In genomic region chr7:87416682-87417587, GRCh38 we compare ENCODE assay signal across 8 cellular contexts. TPM values are rescaled to one million over a fixed set of nuclear protein-coding genes. Genes with fewer than 3 reads are reported as not detected.
DNase-seq lines count a peak whose midpoint lies in the region; ATAC-seq and TF ChIP-seq lines count a peak whose summit lies in the region.

No MANE protein-coding gene starts in this region.

- CTCF ChIA-PET in activated CD8-positive, alpha-beta T cell treated with anti-CD3 and anti-CD28 coated beads for 36 hours (lab: Charles Lee): interaction anchor here (0.6 to 8.6 kb wide), 35 partner anchors 9 to 695 kb away, joined by 3 to 97 read pairs (median 6); partner anchors contain the start of gene CROT

- no peaks in the 10 kb centered on the region for H3K36me3 Mint-ChIP-seq in activated CD8-positive, alpha-beta T cell treated with anti-CD3 and anti-CD28 coated beads for 36 hours (ENCODE audit: low read depth)
- H3K36me3 Mint-ChIP-seq in effector memory CD8-positive, alpha-beta T cell (ENCODE audit: insufficient read depth): no peaks in the 10 kb centered on the region
- H3K36me3 Mint-ChIP-seq in stimulated activated memory B cell treated with anti-CD40 and anti-IgM and Interleukin-4, amounts not matched to agents 10 μg/mL and 1 μg/mL and 100 μg/mL, for 72 hours: no peaks in the 10 kb centered on the region

- H3K4me1 Mint-ChIP-seq in activated CD8-positive, alpha-beta T cell treated with anti-CD3 and anti-CD28 coated beads for 36 hours (ENCODE audit: low read depth): no peaks in the 10 kb centered on the region
- H3K4me1 Mint-ChIP-seq in effector memory CD8-positive, alpha-beta T cell (ENCODE audit: low read depth in 2 of 2): no peaks in the 10 kb centered on the region
- peaks cover 6% of the 10 kb centered on the region for H3K4me1 Mint-ChIP-seq in stimulated activated memory B cell treated with anti-CD40 and anti-IgM and Interleukin-4, amounts not matched to agents 10 μg/mL and 1 μg/mL and 100 μg/mL, for 72 hours

- POLR2A ChIA-PET in activated CD8-positive, alpha-beta T cell treated with anti-CD3 and anti-CD28 coated beads for 36 hours (lab: Charles Lee): no interaction called here

- no peak overlapping the region for H3K27ac Mint-ChIP-seq in activated CD8-positive, alpha-beta T cell treated with anti-CD3 and anti-CD28 coated beads for 36 hours
- H3K27ac Mint-ChIP-seq in effector memory CD8-positive, alpha-beta T cell: no peak overlapping the region
- no peak overlapping the region for H3K27ac Mint-ChIP-seq in stimulated activated memory B cell treated with anti-CD40 and anti-IgM and Interleukin-4, amounts not matched to agents 10 μg/mL and 1 μg/mL and 100 μg/mL, for 72 hours

- ATAC-seq in GM19035 (IDR thresholded peaks at IDR 0.05; ENCODE audit: unreplicated experiment) (peak; percentile 91), HG03520 (IDR thresholded peaks at IDR 0.05; ENCODE audit: unreplicated experiment) (peak; percentile 81)
- peak; percentile 66 for ATAC-seq in activated CD8-positive, alpha-beta T cell treated with anti-CD3 and anti-CD28 coated beads for 36 hours
- ATAC-seq in effector memory CD8-positive, alpha-beta T cell (replicated peaks): peak; percentile 85
- peak; percentile 51 for ATAC-seq in stimulated activated memory B cell treated with anti-CD40 and anti-IgM and Interleukin-4, amounts not matched to agents 10 μg/mL and 1 μg/mL and 100 μg/mL, for 72 hours

- H3K4me3 Mint-ChIP-seq in activated CD8-positive, alpha-beta T cell treated with anti-CD3 and anti-CD28 coated beads for 36 hours: no peak overlapping the region
- no peak overlapping the region for H3K4me3 Mint-ChIP-seq in effector memory CD8-positive, alpha-beta T cell
- H3K4me3 Mint-ChIP-seq in stimulated activated memory B cell treated with anti-CD40 and anti-IgM and Interleukin-4, amounts not matched to agents 10 μg/mL and 1 μg/mL and 100 μg/mL, for 72 hours: no peak overlapping the region

- peak; percentile 73 for TF ChIP-seq CTCF in activated CD8-positive, alpha-beta T cell treated with anti-CD3 and anti-CD28 coated beads for 36 hours (IDR thresholded peaks at IDR 0.05)

- H3K27me3 Mint-ChIP-seq in activated CD8-positive, alpha-beta T cell treated with anti-CD3 and anti-CD28 coated beads for 36 hours: peaks cover 1% of the 10 kb centered on the region
- H3K27me3 Mint-ChIP-seq in effector memory CD8-positive, alpha-beta T cell: peaks cover 7 to 8% of the 10 kb centered on the region in 2 donors
- H3K27me3 Mint-ChIP-seq in stimulated activated memory B cell treated with anti-CD40 and anti-IgM and Interleukin-4, amounts not matched to agents 10 μg/mL and 1 μg/mL and 100 μg/mL, for 72 hours: no peaks in the 10 kb centered on the region

- intact Hi-C loops in activated CD8-positive, alpha-beta T cell treated with anti-CD3 and anti-CD28 coated beads for 36 hours (cut with micrococcal nuclease): loop anchor here (1.0 to 10.0 kb wide), 2 partner anchors 105 to 482 kb away; no protein-coding TSS in a partner anchor

- DNase-seq in Ammon's horn (ENCODE audit: low spot score) (peak; percentile 85), NCI-H82 treated with DMSO at 0.1 percent for 48 hours (lab: John Stamatoyannopoulos, UW; ENCODE audit: unreplicated experiment) (peak; percentile 52), middle frontal gyrus (ENCODE audit: extremely low spot score, low spot score) (peak; percentile 76)
- DNase-seq in activated CD8-positive, alpha-beta T cell treated with anti-CD3 and anti-CD28 coated beads for 36 hours: peak; percentile 85
- DNase-seq in effector memory CD8-positive, alpha-beta T cell: peak; percentile 72 to 77 (median 76)

- H3K9me3 Mint-ChIP-seq in activated CD8-positive, alpha-beta T cell treated with anti-CD3 and anti-CD28 coated beads for 36 hours: no peaks in the 10 kb centered on the region
- no peaks in the 10 kb centered on the region for H3K9me3 Mint-ChIP-seq in effector memory CD8-positive, alpha-beta T cell
- no peaks in the 10 kb centered on the region for H3K9me3 Mint-ChIP-seq in stimulated activated memory B cell treated with anti-CD40 and anti-IgM and Interleukin-4, amounts not matched to agents 10 μg/mL and 1 μg/mL and 100 μg/mL, for 72 hours

RNA-seq across cellular contexts. Expression of gene ABCB4, which starts 58.5 kb away (rescaled TPM):
- under 1 TPM in 1 of 2 experiments, not detected in 1; 0.14 TPM for total RNA-seq in activated CD8-positive, alpha-beta T cell treated with anti-CD3 and anti-CD28 coated beads for 36 hours

Comparison
In these comparisons a context has a peak if more than half of its experiments do, and no peak if none do; other contexts are left out.
1. Peak in every context shown above with its lines: DNase-seq and ATAC-seq.